7 cellular contexts compared by ENCODE assay signal in genomic region chr16:30637952-30638351, GRCh38. TPM values are rescaled to one million over a fixed set of nuclear protein-coding genes. Genes with fewer than 3 reads are reported as not detected.
DNase-seq lines count a peak whose midpoint lies in the region; ATAC-seq and TF ChIP-seq lines count a peak whose summit lies in the region.

No MANE protein-coding gene starts in this region.

- no peak overlapping the region for H3K4me2 ChIP-seq in MM.1S (ENCODE audit: low read depth, low read length)

- no peak overlapping the region for H3K9ac ChIP-seq in MM.1S (ENCODE audit: low read length)

- peak; percentile 53 for TF ChIP-seq CTCF in MM.1S (IDR thresholded peaks at IDR 0.05; ENCODE audit: low read length)
- peak; percentile 60 for TF ChIP-seq CTCF in kidney epithelial cell (IDR thresholded peaks at IDR 0.05; ENCODE audit: insufficient read depth, low read length, poor library complexity, severe bottlenecking)

- no peaks in the 10 kb centered on the region for H3F3A ChIP-seq in MM.1S (ENCODE audit: insufficient read depth, low read length)

- H3K9me2 ChIP-seq in MM.1S (replicated peaks; ENCODE audit: insufficient read depth, low read length): no peaks in the 10 kb centered on the region

- no peak overlapping the region for H3K4me3 ChIP-seq in MM.1S (ENCODE audit: low read length)
- no peak overlapping the region for H3K4me3 ChIP-seq in kidney epithelial cell (ENCODE audit: low read depth, low read length)

- H3K79me2 ChIP-seq in MM.1S (ENCODE audit: low read length): no peaks in the 10 kb centered on the region

- no peaks in the 10 kb centered on the region for H3K27me3 ChIP-seq in MM.1S (replicated peaks; ENCODE audit: insufficient read depth, low read length)
- no peaks in the 10 kb centered on the region for H3K27me3 ChIP-seq in kidney epithelial cell (ENCODE audit: control insufficient read depth, insufficient read depth, low read length)

- DNase-seq in GF-D8 (lab: John Stamatoyannopoulos, UW): peak; percentile 41
- peak; percentile 46 for DNase-seq in MM.1S
- DNase-seq in SW 1271 (lab: John Stamatoyannopoulos, UW): peak; percentile 40 to 80
- DNase-seq in kidney epithelial cell (ENCODE audit: low read depth): no peak
- no peak for DNase-seq in activated CD8-positive, alpha-beta memory T cell treated with anti-CD3 and anti-CD28 coated beads for 24 hours

- H3K9me3 ChIP-seq in MM.1S (replicated peaks; ENCODE audit: insufficient read depth, low read length): no peaks in the 10 kb centered on the region

- no peaks in the 10 kb centered on the region for H3K4me1 ChIP-seq in MM.1S (ENCODE audit: low read length)

- H3K27ac ChIP-seq in MM.1S (ENCODE audit: low read length): no peak overlapping the region

- no peak overlapping the region for H2AFZ ChIP-seq in MM.1S (ENCODE audit: low read length)

- H4K20me1 ChIP-seq in MM.1S (ENCODE audit: insufficient read depth, low read length): no peaks in the 10 kb centered on the region

- H3K36me3 ChIP-seq in MM.1S (replicated peaks; ENCODE audit: insufficient read depth, low read length) (no peaks in the 10 kb centered on the region), kidney epithelial cell (ENCODE audit: control insufficient read depth, insufficient read depth, low read length) (no peaks in the 10 kb centered on the region)

- ATAC-seq in GM21619 (IDR thresholded peaks at IDR 0.05; ENCODE audit: unreplicated experiment) (no peak), GM21447 (IDR thresholded peaks at IDR 0.05; ENCODE audit: unreplicated experiment) (no peak)

RNA-seq across cellular contexts. Expression of gene PRR14, which starts 12.8 kb away (rescaled TPM):
- total RNA-seq in kidney epithelial cell: 22.6 and 24.3 TPM in 2 replicates

RNA-seq across cellular contexts. Expression of gene FBRS, which starts 20.3 kb away (rescaled TPM):
- total RNA-seq in kidney epithelial cell: 47.2 and 51.5 TPM in 2 replicates

RNA-seq across cellular contexts. Expression of gene ZNF689, which starts 27.8 kb away (rescaled TPM):
- total RNA-seq in kidney epithelial cell: 12.3 and 13.8 TPM in 2 replicates

RNA-seq across cellular contexts. Expression of gene ZNF785, which starts 52.5 kb away (rescaled TPM):
- 8.8 and 9.7 TPM in 2 replicates for total RNA-seq in kidney epithelial cell

Comparison
In these comparisons a context has a peak if more than half of its experiments do, and no peak if none do; other contexts are left out.
1. DNase-seq: peak in GF-D8 (single experiment), MM.1S (single experiment) and SW 1271 (2 of 2); none in kidney epithelial cell (single experiment) and activated CD8-positive, alpha-beta memory T cell treated with anti-CD3 and anti-CD28 coated beads for 24 hours (single experiment).